19 cellular contexts compared by ENCODE assay signal in the genomic region with DNA sequence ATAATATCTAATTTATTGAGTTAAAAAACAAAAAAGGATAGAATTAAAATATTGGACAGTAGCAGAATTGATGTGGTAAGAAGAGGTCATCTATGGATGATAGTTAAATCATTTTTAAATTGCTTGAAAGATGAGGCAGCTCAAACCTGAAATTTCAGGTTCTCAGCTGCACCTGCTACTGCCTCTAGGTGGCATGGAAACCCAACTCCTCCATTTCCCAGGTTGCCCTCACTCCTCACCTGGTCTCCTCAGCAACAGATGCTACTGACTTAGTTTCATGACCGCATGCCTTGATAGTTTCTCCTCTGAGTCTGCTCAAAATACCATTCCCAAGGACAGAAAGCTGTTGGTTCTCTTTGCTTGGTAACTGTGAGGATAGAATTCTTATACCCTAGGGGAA.
DNase-seq lines count a peak whose midpoint lies in the region; ATAC-seq and TF ChIP-seq lines count a peak whose summit lies in the region.
"Had no signal": no experiment of that assay in that cellular context is flagged by ENCODE, and none has a peak within 500 bp of the region (broad histone marks: within the 10 kb centered on the region; RNA-seq: fewer than 3 reads in every experiment).

No MANE protein-coding gene starts in this region.

- 64% methylated on average over 1 of the region's 1 CpG for whole genome bisulfite sequencing in SK-N-SH (ENCODE audit: low lambda C conversion rate)
- 87 to 94% (median 88%) methylated on average over 1 of the region's 1 CpG for WGBS in stomach, 5 donors

- H3K4me1 ChIP-seq in SK-N-SH (ENCODE audit: control insufficient read depth in 1 of 2, insufficient read depth in 2 of 2, low read depth in 1 of 2, low read length in 1 of 2) (no peaks in the 10 kb centered on the region), OCI-LY7 (ENCODE audit: insufficient read depth, low read length, poor library complexity, severe bottlenecking) (no peaks in the 10 kb centered on the region), stomach (no peaks in the 10 kb centered on the region)
- H3K4me1 ChIP-seq: A549, adrenal gland, vagina had no signal

- no peaks in the 10 kb centered on the region for H3K27me3 ChIP-seq in SK-N-SH (ENCODE audit: insufficient read depth)
- H3K27me3 ChIP-seq in stomach, result no peaks in the 10 kb centered on the region
- H3K27me3 ChIP-seq: adrenal gland, vagina had no signal

- H3K9me3 ChIP-seq in SK-N-SH (0 out of 2 replicates have a peak, but pooled peaks cover 4% of the 10 kb centered on the region), OCI-LY7 (ENCODE audit: low read length) (peaks cover 4% of the 10 kb centered on the region; the same call in 1 of the 2 replicates), stomach (peaks cover 3 to 28% (median 15%) of the 10 kb centered on the region in 4 donors)
- H3K9me3 ChIP-seq: vagina had no signal

- H3K4me2 ChIP-seq in SK-N-SH (no peak overlapping the region), OCI-LY7 (ENCODE audit: low read length) (no peak overlapping the region)
- H3K4me2 ChIP-seq: A549 had no signal

- H4K20me1 ChIP-seq in SK-N-SH (ENCODE audit: insufficient read depth) (no peaks in the 10 kb centered on the region), OCI-LY7 (ENCODE audit: insufficient read depth, low read length) (no peaks in the 10 kb centered on the region)

- CTCF ChIA-PET in SK-N-SH (lab: Yijun Ruan, JAX) (no interaction called here), OCI-LY7 (lab: Charles Lee; ENCODE audit: unreplicated experiment) (no interaction called here)

- intact Hi-C loops in OCI-LY7 (cut with micrococcal nuclease; ENCODE audit: unreplicated experiment) (no loop called here), stomach (cut with DNase I; ENCODE audit: low total_unique reads) (no loop called here)

- POLR2A ChIA-PET in SK-N-SH (lab: Yijun Ruan, JAX) (no interaction called here), OCI-LY7 (lab: Charles Lee) (no interaction called here)

- H3K4me3 ChIP-seq in SK-N-SH (ENCODE audit: low read depth in 2 of 2, low read length in 1 of 2) (no peak overlapping the region; a peak in 1 of 4 replicates), OCI-LY7 (ENCODE audit: low read depth, low read length, poor library complexity, severe bottlenecking) (no peak overlapping the region), epithelial cell of proximal tubule (ENCODE audit: low read depth, low read length) (no peak overlapping the region), retinal pigment epithelial cell (ENCODE audit: low read length) (no peak overlapping the region), stomach (no peak overlapping the region)
- H3K4me3 ChIP-seq: A549, adrenal gland, vagina had no signal

- TF ChIP-seq RAD21 in SK-N-SH (IDR thresholded peaks at IDR 0.05; ENCODE audit: low read length), result no peak

- no peak for DNase-seq in SK-N-SH
- DNase-seq in OCI-LY7 (ENCODE audit: low spot score), result peak; percentile 18
- DNase-seq in epithelial cell of proximal tubule (ENCODE audit: low read depth), result no peak
- DNase-seq in retinal pigment epithelial cell (ENCODE audit: low read depth), result no peak
- no peak for DNase-seq in activated T-cell treated with anti-CD3 and anti-CD28 coated beads for 4 hours
- no peak for DNase-seq in stomach
- DNase-seq: activated B cell treated with CpG ODN at 0.5 μM for 24 hours; adrenal gland; CD4-positive, CD25-positive, alpha-beta regulatory T cell; cerebellar nuclear complex; foreskin melanocyte; natural killer cell; NCI-H2081 treated with DMSO at 0.1 percent for 48 hours; NCI-H774 had no signal

- no peaks in the 10 kb centered on the region for H3F3A ChIP-seq in SK-N-SH (replicated peaks; ENCODE audit: insufficient read depth)

- no peak overlapping the region for H3K9ac ChIP-seq in SK-N-SH

- no TSS peak for BruUV-seq in OCI-LY7 (replicated peaks; lab: Mats Ljungman, UMichigan)

- no peak for TF ChIP-seq EP300 in SK-N-SH (IDR thresholded peaks at IDR 0.05; ENCODE audit: borderline replicate concordance in 1 of 2, low read depth in 1 of 2, low read length in 1 of 2)
- TF ChIP-seq EP300 in stomach (IDR thresholded peaks at IDR 0.05), result no peak

- ATAC-seq in SK-N-SH treated with all-trans-retinoic acid at 6 μM for 48 hours (no peak), GM18873 (IDR thresholded peaks at IDR 0.05; ENCODE audit: low FRiP score, unreplicated experiment) (no peak)
- ATAC-seq: A549; activated T-helper 17 cell treated with anti-CD3 and anti-CD28 coated beads, Interleukin-2, amount 50 U/mL, for 72 hours; natural killer cell had no signal

- TF ChIP-seq POLR2A in stomach (IDR thresholded peaks at IDR 0.05), result no peak

- TF ChIP-seq CTCF in SK-N-SH (IDR thresholded peaks at IDR 0.05) (0 out of 2 replicates have a peak, but pooled peaks have one; percentile 16), OCI-LY7 (conservative IDR thresholded peaks at IDR 0.05; ENCODE audit: low read length) (peak; percentile 71), epithelial cell of proximal tubule (conservative IDR thresholded peaks at IDR 0.05; ENCODE audit: low read depth, low read length) (peak; percentile 44), retinal pigment epithelial cell (conservative IDR thresholded peaks at IDR 0.05; ENCODE audit: low read depth, low read length) (peak; percentile 41), stomach (IDR thresholded peaks at IDR 0.05) (no peak)

- no peak overlapping the region for H2AFZ ChIP-seq in SK-N-SH (ENCODE audit: low read depth)
- no peak overlapping the region for H2AFZ ChIP-seq in OCI-LY7 (ENCODE audit: low read length)

- H3K79me2 ChIP-seq in SK-N-SH (ENCODE audit: insufficient read depth), result no peaks in the 10 kb centered on the region
- no peaks in the 10 kb centered on the region for H3K79me2 ChIP-seq in OCI-LY7 (ENCODE audit: insufficient read depth, low read depth, low read length)

- H3K36me3 ChIP-seq in SK-N-SH (replicated peaks in 1 of 2; ENCODE audit: control insufficient read depth in 1 of 2, insufficient read depth in 2 of 2, low read length in 1 of 2), result no peaks in the 10 kb centered on the region
- no peaks in the 10 kb centered on the region for H3K36me3 ChIP-seq in OCI-LY7 (ENCODE audit: insufficient read depth, low read length)
- no peaks in the 10 kb centered on the region for H3K36me3 ChIP-seq in stomach
- H3K36me3 ChIP-seq: adrenal gland, vagina had no signal

- H3K27ac ChIP-seq in SK-N-SH (ENCODE audit: low read depth in 2 of 2, low read length in 1 of 2) (no peak overlapping the region), OCI-LY7 (ENCODE audit: low read depth, low read length, poor library complexity, severe bottlenecking) (no peak overlapping the region), stomach (no peak overlapping the region)
- H3K27ac ChIP-seq: A549, adrenal gland, vagina had no signal

- H3K9me2 ChIP-seq in SK-N-SH, result no peaks in the 10 kb centered on the region
- H3K9me2 ChIP-seq in OCI-LY7 (ENCODE audit: insufficient read depth, low read length), result no peaks in the 10 kb centered on the region

TF ChIP-seq in SK-N-SH, 30 proteins besides CTCF, POLR2A, EP300 and RAD21 (continues in another document):
- TF ChIP-seq NFIC (IDR thresholded peaks at IDR 0.05; ENCODE audit: borderline replicate concordance) (no peak), NRF1 (IDR thresholded peaks at IDR 0.05; ENCODE audit: low read depth, low read length) (no peak), GABPA (IDR thresholded peaks at IDR 0.05; ENCODE audit: low read depth) (no peak), JUND (IDR thresholded peaks at IDR 0.05) (no peak), CHD2 (IDR thresholded peaks at IDR 0.05; ENCODE audit: low read length, partially characterized antibody) (no peak), TCF12 (IDR thresholded peaks at IDR 0.05) (no peak)
- TF ChIP-seq, protein P1, sequence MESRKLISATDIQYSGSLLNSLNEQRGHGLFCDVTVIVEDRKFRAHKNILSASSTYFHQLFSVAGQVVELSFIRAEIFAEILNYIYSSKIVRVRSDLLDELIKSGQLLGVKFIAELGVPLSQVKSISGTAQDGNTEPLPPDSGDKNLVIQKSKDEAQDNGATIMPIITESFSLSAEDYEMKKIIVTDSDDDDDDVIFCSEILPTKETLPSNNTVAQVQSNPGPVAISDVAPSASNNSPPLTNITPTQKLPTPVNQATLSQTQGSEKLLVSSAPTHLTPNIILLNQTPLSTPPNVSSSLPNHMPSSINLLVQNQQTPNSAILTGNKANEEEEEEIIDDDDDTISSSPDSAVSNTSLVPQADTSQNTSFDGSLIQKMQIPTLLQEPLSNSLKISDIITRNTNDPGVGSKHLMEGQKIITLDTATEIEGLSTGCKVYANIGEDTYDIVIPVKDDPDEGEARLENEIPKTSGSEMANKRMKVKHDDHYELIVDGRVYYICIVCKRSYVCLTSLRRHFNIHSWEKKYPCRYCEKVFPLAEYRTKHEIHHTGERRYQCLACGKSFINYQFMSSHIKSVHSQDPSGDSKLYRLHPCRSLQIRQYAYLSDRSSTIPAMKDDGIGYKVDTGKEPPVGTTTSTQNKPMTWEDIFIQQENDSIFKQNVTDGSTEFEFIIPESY (IDR thresholded peaks at IDR 0.05; ENCODE audit: borderline replicate concordance, low read depth), result no peak

TF ChIP-seq in SK-N-SH treated with all-trans-retinoic acid at 6 μM for 48 hours, 23 proteins besides CTCF, POLR2A, EP300 and RAD21 (continues in another document):
- TF ChIP-seq SNAI2 (CRISPR knock-in tag; IDR thresholded peaks at IDR 0.05), result no peak
- TF ChIP-seq, protein P2, sequence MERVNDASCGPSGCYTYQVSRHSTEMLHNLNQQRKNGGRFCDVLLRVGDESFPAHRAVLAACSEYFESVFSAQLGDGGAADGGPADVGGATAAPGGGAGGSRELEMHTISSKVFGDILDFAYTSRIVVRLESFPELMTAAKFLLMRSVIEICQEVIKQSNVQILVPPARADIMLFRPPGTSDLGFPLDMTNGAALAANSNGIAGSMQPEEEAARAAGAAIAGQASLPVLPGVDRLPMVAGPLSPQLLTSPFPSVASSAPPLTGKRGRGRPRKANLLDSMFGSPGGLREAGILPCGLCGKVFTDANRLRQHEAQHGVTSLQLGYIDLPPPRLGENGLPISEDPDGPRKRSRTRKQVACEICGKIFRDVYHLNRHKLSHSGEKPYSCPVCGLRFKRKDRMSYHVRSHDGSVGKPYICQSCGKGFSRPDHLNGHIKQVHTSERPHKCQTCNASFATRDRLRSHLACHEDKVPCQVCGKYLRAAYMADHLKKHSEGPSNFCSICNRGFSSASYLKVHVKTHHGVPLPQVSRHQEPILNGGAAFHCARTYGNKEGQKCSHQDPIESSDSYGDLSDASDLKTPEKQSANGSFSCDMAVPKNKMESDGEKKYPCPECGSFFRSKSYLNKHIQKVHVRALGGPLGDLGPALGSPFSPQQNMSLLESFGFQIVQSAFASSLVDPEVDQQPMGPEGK (CRISPR knock-in tag; IDR thresholded peaks at IDR 0.05; ENCODE audit: borderline replicate concordance), result no peak
- TF ChIP-seq, protein P3, sequence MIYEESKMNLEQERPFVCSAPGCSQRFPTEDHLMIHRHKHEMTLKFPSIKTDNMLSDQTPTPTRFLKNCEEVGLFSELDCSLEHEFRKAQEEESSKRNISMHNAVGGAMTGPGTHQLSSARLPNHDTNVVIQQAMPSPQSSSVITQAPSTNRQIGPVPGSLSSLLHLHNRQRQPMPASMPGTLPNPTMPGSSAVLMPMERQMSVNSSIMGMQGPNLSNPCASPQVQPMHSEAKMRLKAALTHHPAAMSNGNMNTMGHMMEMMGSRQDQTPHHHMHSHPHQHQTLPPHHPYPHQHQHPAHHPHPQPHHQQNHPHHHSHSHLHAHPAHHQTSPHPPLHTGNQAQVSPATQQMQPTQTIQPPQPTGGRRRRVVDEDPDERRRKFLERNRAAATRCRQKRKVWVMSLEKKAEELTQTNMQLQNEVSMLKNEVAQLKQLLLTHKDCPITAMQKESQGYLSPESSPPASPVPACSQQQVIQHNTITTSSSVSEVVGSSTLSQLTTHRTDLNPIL (CRISPR knock-in tag; IDR thresholded peaks at IDR 0.05; ENCODE audit: low read depth), result no peak

Comparison
In these comparisons a context has a peak if more than half of its experiments do, and no peak if none do; other contexts are left out.
1. CTCF ChIP-seq: peak in SK-N-SH (single experiment), OCI-LY7 (single experiment), epithelial cell of proximal tubule (single experiment) and retinal pigment epithelial cell (single experiment); none in stomach (0 of 7).